ENCODE assay signal across 8 cellular contexts in genomic region chr16:84505249-84506156, GRCh38. TPM values are rescaled to one million over a fixed set of nuclear protein-coding genes. Genes with fewer than 3 reads are reported as not detected.
A peak's percentile ranks its signal among the peaks of the same experiment; 100 is the strongest.
DNase-seq lines count a peak whose midpoint lies in the region; ATAC-seq and TF ChIP-seq lines count a peak whose summit lies in the region.

No MANE protein-coding gene starts in this region.

- no peak for TF ChIP-seq POLR2A in breast epithelium (IDR thresholded peaks at IDR 0.05)

- POLR2A ChIA-PET in A673 (lab: Charles Lee; ENCODE audit: low non-redundant PET) = no interaction called here

- H3K27ac ChIP-seq in A673 (ENCODE audit: low read depth, low read length, poor library complexity, severe bottlenecking) = peak overlapping the region; percentile 84
- peak overlapping the region; percentile 91 to 93 for H3K27ac ChIP-seq in breast epithelium

- CTCF ChIA-PET in A673 (lab: Charles Lee) = interaction anchor here (0.6 to 1.8 kb wide), 8 partner anchors 14 to 552 kb away, joined by 3 to 7 read pairs (median 3); partner anchors contain the start of genes KLHL36 and OSGIN1

- H3K4me3 ChIP-seq in A673 (ENCODE audit: low read depth, low read length, poor library complexity, severe bottlenecking) = peak overlapping the region; percentile 72
- H3K4me3 ChIP-seq in breast epithelium = peak overlapping the region; percentile 81 to 92 (median 84)
- H3K4me3 ChIP-seq in mononuclear cell (ENCODE audit: low read length) = peak overlapping the region; percentile 63

- H3K9me3 ChIP-seq in A673 (ENCODE audit: low read depth, low read length, poor library complexity, severe bottlenecking) (no peaks in the 10 kb centered on the region), breast epithelium (no peaks in the 10 kb centered on the region), mononuclear cell (ENCODE audit: low read depth, low read length) (no peaks in the 10 kb centered on the region)

- no TSS peak for BruUV-seq in A673 (replicated peaks; lab: Mats Ljungman, UMichigan)

- TF ChIP-seq CTCF in A673 (conservative IDR thresholded peaks at IDR 0.05; ENCODE audit: low read depth, low read length) = no peak
- TF ChIP-seq CTCF in breast epithelium (IDR thresholded peaks at IDR 0.05) = no peak

- H3K4me1 ChIP-seq in A673 (ENCODE audit: insufficient read depth, low read length, poor library complexity, severe bottlenecking) = peaks cover 3% of the 10 kb centered on the region
- H3K4me1 ChIP-seq in breast epithelium = peaks cover 7 to 8% of the 10 kb centered on the region in 2 donors
- H3K4me1 ChIP-seq in mononuclear cell (ENCODE audit: insufficient read depth, low read length) = peaks cover 52% of the 10 kb centered on the region

- H3K27me3 ChIP-seq in A673 (replicated peaks; ENCODE audit: insufficient read depth, low read depth, low read length, poor library complexity) = no peaks in the 10 kb centered on the region
- H3K27me3 ChIP-seq in breast epithelium = no peaks in the 10 kb centered on the region
- H3K27me3 ChIP-seq in mononuclear cell (ENCODE audit: insufficient read depth, low read length) = no peaks in the 10 kb centered on the region

- intact Hi-C loops in A673 (cut with micrococcal nuclease; ENCODE audit: unreplicated experiment) = loop anchor here (5.0 kb wide), 1 partner anchor 548 kb away; no protein-coding TSS in a partner anchor
- intact Hi-C loops in breast epithelium (cut with DNase I; ENCODE audit: low total_unique reads) = no loop called here

- no peaks in the 10 kb centered on the region for H3K36me3 ChIP-seq in A673 (ENCODE audit: insufficient read depth, low read length, poor library complexity, severe bottlenecking)
- no peaks in the 10 kb centered on the region for H3K36me3 ChIP-seq in breast epithelium

- DNase-seq in A673 (ENCODE audit: low spot score) = no peak
- no peak for DNase-seq in breast epithelium (ENCODE audit: low spot score in 2 of 2)
- DNase-seq in dermis blood vessel endothelial cell = no peak
- no peak for DNase-seq in NCI-H82 treated with DMSO at 0.1 percent for 48 hours (lab: John Stamatoyannopoulos, UW; ENCODE audit: unreplicated experiment)

- ATAC-seq in HG02840 (IDR thresholded peaks at IDR 0.05; ENCODE audit: low FRiP score, unreplicated experiment) (peak; percentile 1), HG03135 (IDR thresholded peaks at IDR 0.05; ENCODE audit: unreplicated experiment) (no peak), HG03432 (IDR thresholded peaks at IDR 0.05; ENCODE audit: unreplicated experiment) (no peak)

RNA-seq across cellular contexts. Expression of gene MEAK7, which starts 1.0 kb away (rescaled TPM):
- 11.6 and 12.4 TPM in 2 replicates for total RNA-seq in A673 (2021)
- total RNA-seq in breast epithelium = 10 to 100 TPM in 2 of 3 donors, 1 to 10 TPM in 1; 8.8 to 38.1 (median 17.4) TPM
- total RNA-seq in mononuclear cell = 1.8 TPM
- total RNA-seq in dermis blood vessel endothelial cell = 14.5 and 24.1 TPM in 2 replicates
